In genomic region chr6:143860111-143860510, GRCh38 we compare ENCODE assay signal across 21 cellular contexts. TPM values are rescaled to one million over a fixed set of nuclear protein-coding genes. Genes with fewer than 3 reads are reported as not detected.
DNase-seq lines count a peak whose midpoint lies in the region; ATAC-seq and TF ChIP-seq lines count a peak whose summit lies in the region.
"Had no signal": no experiment of that assay in that cellular context is flagged by ENCODE, and none has a peak within 500 bp of the region (broad histone marks: within the 10 kb centered on the region; RNA-seq: fewer than 3 reads in every experiment).

No MANE protein-coding gene starts in this region.

- H3K27me3 Mint-ChIP-seq in activated T-cell treated with anti-CD3 and anti-CD28 coated beads, Interleukin-2, amount 50 U/mL, for 24 hours: no peaks in the 10 kb centered on the region
- H3K27me3 Mint-ChIP-seq: B cell; CD4-positive, alpha-beta T cell; CD8-positive, alpha-beta memory T cell had no signal

- no peaks in the 10 kb centered on the region for H3K27me3 ChIP-seq in adipocyte (replicated peaks; ENCODE audit: control insufficient read depth, insufficient read depth, low read length)
- H3K27me3 ChIP-seq: BLaER1 had no signal

- H3K4me1 ChIP-seq in adipocyte (ENCODE audit: control insufficient read depth, insufficient read depth, low read length): no peaks in the 10 kb centered on the region
- H3K4me1 ChIP-seq: BLaER1 had no signal

- peaks cover 96% of the 10 kb centered on the region for H3K36me3 Mint-ChIP-seq in activated T-cell treated with anti-CD3 and anti-CD28 coated beads, Interleukin-2, amount 50 U/mL, for 24 hours (ENCODE audit: low read depth)

- H3K4me1 Mint-ChIP-seq in activated T-cell treated with anti-CD3 and anti-CD28 coated beads, Interleukin-2, amount 50 U/mL, for 24 hours (ENCODE audit: low read depth): peaks cover 12% of the 10 kb centered on the region
- H3K4me1 Mint-ChIP-seq: B cell had no signal

- no peak for ATAC-seq in HG02610 (IDR thresholded peaks at IDR 0.05; ENCODE audit: unreplicated experiment)
- no peak for ATAC-seq in HG02763 (IDR thresholded peaks at IDR 0.05; ENCODE audit: unreplicated experiment)
- no peak for ATAC-seq in GM19397 (IDR thresholded peaks at IDR 0.05; ENCODE audit: unreplicated experiment)
- ATAC-seq: GM12878 had no signal

- no peak for DNase-seq in activated T-cell treated with anti-CD3 and anti-CD28 coated beads, Interleukin-2, amount 50 U/mL, for 24 hours
- DNase-seq in activated T-cell treated with anti-CD3 and anti-CD28 coated beads, Interleukin-2, amount 50 U/mL, for 1 hour: no peak
- DNase-seq in adipocyte (ENCODE audit: low read depth) (peak; percentile 27), fibroblast of villous mesenchyme (ENCODE audit: low read depth) (peak; percentile 49), putamen (ENCODE audit: low spot score) (peak; percentile 50)
- DNase-seq: CD4-positive, alpha-beta T cell; CD8-positive, alpha-beta memory T cell; DMS 273 treated with DMSO at 0.1 percent for 48 hours; DMS79; EL; GDM1; GOT3; H7; HCEC 1CT had no signal

- H3K9ac ChIP-seq in adipocyte (ENCODE audit: low read length): no peak overlapping the region
- H3K9ac ChIP-seq: BLaER1 had no signal

- H3K9me3 ChIP-seq in adipocyte (ENCODE audit: control insufficient read depth, low read length): peaks cover 8% of the 10 kb centered on the region

- peaks cover under 1% of the 10 kb centered on the region for H3K9me3 Mint-ChIP-seq in activated T-cell treated with anti-CD3 and anti-CD28 coated beads, Interleukin-2, amount 50 U/mL, for 24 hours

- no peak for TF ChIP-seq CTCF in fibroblast of villous mesenchyme (IDR thresholded peaks at IDR 0.05; ENCODE audit: insufficient read depth, low read depth, low read length)

- H3K36me3 ChIP-seq in adipocyte (ENCODE audit: control insufficient read depth, insufficient read depth, low read length, severe bottlenecking): peaks cover 100% of the 10 kb centered on the region

- H3K4me3 ChIP-seq in adipocyte (ENCODE audit: low read length) (no peak overlapping the region), fibroblast of villous mesenchyme (ENCODE audit: low read depth, low read length) (no peak overlapping the region)
- H3K4me3 ChIP-seq: BLaER1, GM12878 had no signal

- H3K27ac Mint-ChIP-seq in activated T-cell treated with anti-CD3 and anti-CD28 coated beads, Interleukin-2, amount 50 U/mL, for 24 hours: peak overlapping the region; percentile 63
- H3K27ac Mint-ChIP-seq: B cell; CD4-positive, alpha-beta T cell had no signal

- no peak overlapping the region for H3K4me3 Mint-ChIP-seq in activated T-cell treated with anti-CD3 and anti-CD28 coated beads, Interleukin-2, amount 50 U/mL, for 24 hours
- H3K4me3 Mint-ChIP-seq: B cell; CD14-positive monocyte; CD4-positive, alpha-beta T cell; CD8-positive, alpha-beta memory T cell had no signal

RNA-seq across cellular contexts. Expression of gene ZC2HC1B, which starts 4.2 kb away (rescaled TPM):
- not detected in 2 replicates for total RNA-seq in fibroblast of villous mesenchyme
- total RNA-seq: CD4-positive, alpha-beta T cell; CD8-positive, alpha-beta memory T cell; H7 had no signal

RNA-seq across cellular contexts. Expression of gene LTV1, which starts 17.0 kb away (rescaled TPM):
- total RNA-seq in fibroblast of villous mesenchyme: 19.6 and 24.2 TPM in 2 replicates

Comparison
In these comparisons a context has a peak if more than half of its experiments do, and no peak if none do; other contexts are left out.
1. DNase-seq: peak in adipocyte (single experiment), fibroblast of villous mesenchyme (single experiment) and putamen (single experiment); none in activated T-cell treated with anti-CD3 and anti-CD28 coated beads, Interleukin-2, amount 50 U/mL, for 24 hours (single experiment) and activated T-cell treated with anti-CD3 and anti-CD28 coated beads, Interleukin-2, amount 50 U/mL, for 1 hour (single experiment).